Comparison of ENCODE assay signal across 26 cellular contexts in genomic region chr11:117298195-117298594, GRCh38. TPM values are rescaled to one million over a fixed set of nuclear protein-coding genes. Genes with fewer than 3 reads are reported as not detected.
"Had no signal": no experiment of that assay in that cellular context is flagged by ENCODE, and none has a peak within 500 bp of the region (broad histone marks: within the 10 kb centered on the region; RNA-seq: fewer than 3 reads in every experiment).

No MANE protein-coding gene starts in this region.

- H3K36me3 ChIP-seq: SJCRH30 had no signal

- H3K4me1 Mint-ChIP-seq: activated B cell treated with CpG ODN at 0.5 μM for 24 hours; activated CD4-positive, alpha-beta T cell treated with anti-CD3 and anti-CD28 coated beads, Interleukin-2, amount 10 ng/mL, durations not matched to agents 7 days and 5 days had no signal

- H3K4me3 ChIP-seq: K562, Peyer's patch, SJCRH30 had no signal

- H3K27me3 Mint-ChIP-seq: activated CD4-positive, alpha-beta memory T cell treated with anti-CD3 and anti-CD28 coated beads, Interleukin-2, amount 10 ng/mL, durations not matched to agents 7 days and 5 days; activated CD4-positive, alpha-beta T cell treated with anti-CD3 and anti-CD28 coated beads, Interleukin-2, amount 10 ng/mL, durations not matched to agents 7 days and 5 days; activated naive CD8-positive, alpha-beta T cell; activated T-helper 17 cell treated with anti-CD3 and anti-CD28 coated beads, Interleukin-2, amount 50 U/mL, for 72 hours had no signal

- H3K27ac Mint-ChIP-seq: activated B cell treated with CpG ODN at 0.5 μM for 24 hours; activated CD4-positive, alpha-beta memory T cell treated with anti-CD3 and anti-CD28 coated beads, Interleukin-2, amount 10 ng/mL, durations not matched to agents 7 days and 5 days; activated CD4-positive, alpha-beta T cell treated with anti-CD3 and anti-CD28 coated beads, Interleukin-2, amount 10 ng/mL, durations not matched to agents 7 days and 5 days; activated naive CD4-positive, alpha-beta T cell treated with anti-CD3 and anti-CD28 coated beads for 36 hours; activated naive CD8-positive, alpha-beta T cell; activated T-helper 17 cell treated with anti-CD3 and anti-CD28 coated beads, Interleukin-2, amount 50 U/mL, for 72 hours had no signal

- H3K9me3 ChIP-seq: Peyer's patch, SJCRH30, SK-N-SH had no signal

- H3K27ac ChIP-seq: Peyer's patch, RWPE1, SJCRH30 had no signal

- H3K4me3 Mint-ChIP-seq: activated B cell treated with CpG ODN at 0.5 μM for 24 hours; activated CD4-positive, alpha-beta memory T cell treated with anti-CD3 and anti-CD28 coated beads, Interleukin-2, amount 10 ng/mL, durations not matched to agents 7 days and 5 days; activated CD4-positive, alpha-beta T cell treated with anti-CD3 and anti-CD28 coated beads, Interleukin-2, amount 10 ng/mL, durations not matched to agents 7 days and 5 days; activated naive CD4-positive, alpha-beta T cell treated with anti-CD3 and anti-CD28 coated beads for 36 hours; activated naive CD8-positive, alpha-beta T cell; activated T-helper 17 cell treated with anti-CD3 and anti-CD28 coated beads, Interleukin-2, amount 50 U/mL, for 72 hours had no signal

- H3K9me3 Mint-ChIP-seq: activated B cell treated with CpG ODN at 0.5 μM for 24 hours; activated CD4-positive, alpha-beta memory T cell treated with anti-CD3 and anti-CD28 coated beads, Interleukin-2, amount 10 ng/mL, durations not matched to agents 7 days and 5 days; activated CD4-positive, alpha-beta T cell treated with anti-CD3 and anti-CD28 coated beads, Interleukin-2, amount 10 ng/mL, durations not matched to agents 7 days and 5 days; activated naive CD4-positive, alpha-beta T cell treated with anti-CD3 and anti-CD28 coated beads for 36 hours; activated T-helper 17 cell treated with anti-CD3 and anti-CD28 coated beads, Interleukin-2, amount 50 U/mL, for 72 hours had no signal

- H3K27me3 ChIP-seq: Peyer's patch, SJCRH30 had no signal

- H3K4me1 ChIP-seq: SJCRH30 had no signal

- ATAC-seq: activated T-helper 17 cell treated with anti-CD3 and anti-CD28 coated beads, Interleukin-2, amount 50 U/mL, for 72 hours; K562 had no signal

- DNase-seq: activated B cell treated with CpG ODN at 0.5 μM for 24 hours; activated CD4-positive, alpha-beta memory T cell treated with anti-CD3 and anti-CD28 coated beads, Interleukin-2, amount 10 ng/mL, durations not matched to agents 7 days and 5 days; activated CD4-positive, alpha-beta T cell treated with anti-CD3 and anti-CD28 coated beads, Interleukin-2, amount 10 ng/mL, durations not matched to agents 7 days and 5 days; activated gamma-delta T cell; activated naive CD4-positive, alpha-beta T cell treated with anti-CD3 and anti-CD28 coated beads for 36 hours; activated T-cell treated with anti-CD3 and anti-CD28 coated beads for 4 hours; activated T-cell treated with anti-CD3 and anti-CD28 coated beads, Interleukin-2, amount 50 U/mL, for 48 hours; caudate nucleus; Karpas-422; MM.1S; NCI-H1105; NCI-H1436; NCI-H1694 treated with DMSO at 0.1 percent for 48 hours; NCI-H2029 treated with DMSO at 0.1 percent for 48 hours; NCI-H345; NCI-H510A; NCI-H69; NK-92 treated with Interleukin-12 subunit alpha and Interleukin-12 subunit beta, amount 100 ng/mL, for 24 hours; Right ventricle myocardium superior; SJCRH30; SK-N-SH had no signal

RNA-seq across cellular contexts. Expression of gene BACE1, which starts 17.9 kb away (rescaled TPM):
- total RNA-seq: activated B cell treated with CpG ODN at 0.5 μM for 24 hours had no signal
